9 cellular contexts compared by ENCODE assay signal in the genomic region with DNA sequence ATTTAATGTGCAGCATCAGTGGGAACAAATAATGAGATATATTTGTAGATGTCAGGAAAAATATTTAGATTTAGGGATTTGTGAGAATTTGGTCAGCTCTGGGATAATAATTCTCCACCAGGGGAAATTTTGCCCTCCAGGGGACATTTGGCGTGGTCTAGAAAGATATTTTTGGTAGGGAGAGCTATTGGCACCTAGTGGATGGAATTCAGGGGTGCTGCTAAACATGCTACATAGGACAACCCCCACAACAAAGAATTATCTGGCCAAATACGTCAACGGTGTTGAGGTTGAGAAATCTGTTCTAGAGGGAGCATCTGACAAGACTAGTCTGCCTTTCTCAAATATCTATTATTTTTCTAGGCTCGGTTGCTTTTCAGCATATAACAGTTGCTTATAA. TPM values are rescaled to one million over a fixed set of nuclear protein-coding genes. Genes with fewer than 3 reads are reported as not detected.
A peak's percentile ranks its signal among the peaks of the same experiment; 100 is the strongest.
DNase-seq lines count a peak whose midpoint lies in the region; ATAC-seq, FAIRE-seq and TF ChIP-seq lines count a peak whose summit lies in the region.
"Had no signal": no experiment of that assay in that cellular context is flagged by ENCODE, and none has a peak within 500 bp of the region (broad histone marks: within the 10 kb centered on the region; RNA-seq: fewer than 3 reads in every experiment).

No MANE protein-coding gene starts in this region.

- no peaks in the 10 kb centered on the region for H3K9me3 Mint-ChIP-seq in astrocyte (ENCODE audit: unreplicated experiment)
- no peaks in the 10 kb centered on the region for H3K9me3 Mint-ChIP-seq in activated CD8-positive, alpha-beta memory T cell treated with anti-CD3 and anti-CD28 coated beads, Interleukin-2, amount 10 ng/mL, durations not matched to agents 7 days and 5 days (ENCODE audit: low read depth)
- H3K9me3 Mint-ChIP-seq: activated naive CD4-positive, alpha-beta T cell treated with anti-CD3 and anti-CD28 coated beads, Interleukin-2, amount 50 U/mL, for 24 hours had no signal

- no peak overlapping the region for H3K27ac Mint-ChIP-seq in astrocyte (ENCODE audit: unreplicated experiment)
- no peak overlapping the region for H3K27ac Mint-ChIP-seq in activated CD8-positive, alpha-beta memory T cell treated with anti-CD3 and anti-CD28 coated beads, Interleukin-2, amount 10 ng/mL, durations not matched to agents 7 days and 5 days

- no peak overlapping the region for H3K9ac ChIP-seq in astrocyte (ENCODE audit: low read length)

- DNase-seq in AG09309 (ENCODE audit: low read depth) (no peak), H7 (peak; percentile 54), astrocyte (ENCODE audit: low read depth) (peak; percentile 35), right lobe of liver (peak in 1 of 3 donors; percentile 44), NCI-H2029 treated with DMSO at 0.1 percent for 48 hours (lab: John Stamatoyannopoulos, UW) (no peak), T-helper 2 cell (no peak)
- DNase-seq in activated CD8-positive, alpha-beta memory T cell treated with anti-CD3 and anti-CD28 coated beads, Interleukin-2, amount 10 ng/mL, durations not matched to agents 7 days and 5 days = no peak

- H3K36me3 ChIP-seq in H7 (replicated peaks; ENCODE audit: control insufficient read depth, insufficient read depth, low read length) (no peaks in the 10 kb centered on the region), astrocyte (ENCODE audit: insufficient read depth, low read length) (no peaks in the 10 kb centered on the region), right lobe of liver (no peaks in the 10 kb centered on the region)

- 36% methylated on average over 4 of the region's 4 CpGs for WGBS in right lobe of liver (ENCODE audit: insufficient coverage, low coverage, low lambda C conversion rate, missing lambda C conversion rate)

- H3K36me3 Mint-ChIP-seq in astrocyte (ENCODE audit: low read depth, unreplicated experiment) = peaks cover 2% of the 10 kb centered on the region
- peaks cover 2% of the 10 kb centered on the region for H3K36me3 Mint-ChIP-seq in activated CD8-positive, alpha-beta memory T cell treated with anti-CD3 and anti-CD28 coated beads, Interleukin-2, amount 10 ng/mL, durations not matched to agents 7 days and 5 days
- H3K36me3 Mint-ChIP-seq: activated naive CD4-positive, alpha-beta T cell treated with anti-CD3 and anti-CD28 coated beads, Interleukin-2, amount 50 U/mL, for 24 hours had no signal

- TF ChIP-seq CTCF in AG09309 (IDR thresholded peaks at IDR 0.05; ENCODE audit: control insufficient read depth, insufficient read depth, low read depth, low read length, missing control alignments) = peak; percentile 55
- peak; percentile 51 for TF ChIP-seq CTCF in astrocyte (IDR thresholded peaks at IDR 0.05; ENCODE audit: insufficient read depth, low read depth, low read length)
- TF ChIP-seq CTCF in right lobe of liver (IDR thresholded peaks at IDR 0.05) = peak in 3 of 4 donors; percentile 23 to 63 (median 30)

- H3K4me1 ChIP-seq in astrocyte (ENCODE audit: insufficient read depth, low read length) (peaks cover 7% of the 10 kb centered on the region), right lobe of liver (peaks cover 0 to 28% (median 6%) of the 10 kb centered on the region in 4 donors)

- TF ChIP-seq POLR2A in right lobe of liver (IDR thresholded peaks at IDR 0.05) = no peak

- no peak overlapping the region for H3K4me3 ChIP-seq in AG09309 (ENCODE audit: control insufficient read depth, low read depth, low read length)
- no peak overlapping the region for H3K4me3 ChIP-seq in H7 (ENCODE audit: insufficient read depth, low read depth, low read length)
- H3K4me3 ChIP-seq in astrocyte (ENCODE audit: insufficient read depth, low read depth, low read length) = no peak overlapping the region
- H3K4me3 ChIP-seq in right lobe of liver = no peak overlapping the region

- H4K20me1 ChIP-seq in astrocyte (ENCODE audit: insufficient read depth, low read length) = peaks cover 18% of the 10 kb centered on the region

- ATAC-seq in right lobe of liver = no peak
- no peak for ATAC-seq in activated CD8-positive, alpha-beta memory T cell treated with anti-CD3 and anti-CD28 coated beads, Interleukin-2, amount 10 ng/mL, durations not matched to agents 7 days and 5 days
- ATAC-seq in GM21786 (IDR thresholded peaks at IDR 0.05; ENCODE audit: unreplicated experiment) = no peak

- H3K27me3 ChIP-seq in H7 (ENCODE audit: control insufficient read depth, insufficient read depth, low read length) (no peaks in the 10 kb centered on the region), astrocyte (ENCODE audit: insufficient read depth, low read length) (no peaks in the 10 kb centered on the region), right lobe of liver (no peaks in the 10 kb centered on the region)

- CTCF ChIA-PET in activated CD8-positive, alpha-beta memory T cell treated with anti-CD3 and anti-CD28 coated beads, Interleukin-2, amount 10 ng/mL, durations not matched to agents 7 days and 5 days (lab: Charles Lee) = no interaction called here

- H3K9me3 ChIP-seq in astrocyte (ENCODE audit: insufficient read depth, low read depth, low read length) (no peaks in the 10 kb centered on the region), right lobe of liver (no peaks in the 10 kb centered on the region)

- H3K4me2 ChIP-seq in astrocyte (ENCODE audit: low read length) = no peak overlapping the region

- no peak for FAIRE-seq in astrocyte (lab: Jason Lieb, UNC)

- H3K27me3 Mint-ChIP-seq in astrocyte (ENCODE audit: low read depth, unreplicated experiment) = no peaks in the 10 kb centered on the region
- no peaks in the 10 kb centered on the region for H3K27me3 Mint-ChIP-seq in activated CD8-positive, alpha-beta memory T cell treated with anti-CD3 and anti-CD28 coated beads, Interleukin-2, amount 10 ng/mL, durations not matched to agents 7 days and 5 days
- H3K27me3 Mint-ChIP-seq: activated naive CD4-positive, alpha-beta T cell treated with anti-CD3 and anti-CD28 coated beads, Interleukin-2, amount 50 U/mL, for 24 hours had no signal

- H3K27ac ChIP-seq in astrocyte (ENCODE audit: low read depth, low read length) (no peak overlapping the region), right lobe of liver (no peak overlapping the region)

- peaks cover 14% of the 10 kb centered on the region for H3K4me1 Mint-ChIP-seq in astrocyte (ENCODE audit: low read depth, unreplicated experiment)
- peaks cover 24% of the 10 kb centered on the region for H3K4me1 Mint-ChIP-seq in activated CD8-positive, alpha-beta memory T cell treated with anti-CD3 and anti-CD28 coated beads, Interleukin-2, amount 10 ng/mL, durations not matched to agents 7 days and 5 days

- H3K4me3 Mint-ChIP-seq in astrocyte (ENCODE audit: unreplicated experiment) = peak overlapping the region; percentile 62
- H3K4me3 Mint-ChIP-seq in activated CD8-positive, alpha-beta memory T cell treated with anti-CD3 and anti-CD28 coated beads, Interleukin-2, amount 10 ng/mL, durations not matched to agents 7 days and 5 days = no peak overlapping the region
- H3K4me3 Mint-ChIP-seq: activated naive CD4-positive, alpha-beta T cell treated with anti-CD3 and anti-CD28 coated beads, Interleukin-2, amount 50 U/mL, for 24 hours had no signal

- H2AFZ ChIP-seq in astrocyte (ENCODE audit: low read depth, low read length) = no peak overlapping the region

- peaks cover 34% of the 10 kb centered on the region for H3K79me2 ChIP-seq in astrocyte (ENCODE audit: insufficient read depth, low read length)

- intact Hi-C loops in right lobe of liver (cut with DNase I) = no loop called here

RNA-seq across cellular contexts. Expression of a gene that starts 2.1 kb away (rescaled TPM):
- 20.1 and 28.0 TPM in 2 replicates for total RNA-seq in H7 (2014; rRNA removed; shearing (Covaris generic))
- total RNA-seq in astrocyte (58.3 and 62.0 TPM in 2 replicates), right lobe of liver (10 to 100 TPM; 54.2 to 92.5 (median 63.5) TPM)
- total RNA-seq in activated CD8-positive, alpha-beta memory T cell treated with anti-CD3 and anti-CD28 coated beads, Interleukin-2, amount 10 ng/mL, durations not matched to agents 7 days and 5 days = 10 to 100 TPM; 38.3 to 46.2 TPM

RNA-seq across cellular contexts. Expression of a gene that starts 2.5 kb away (rescaled TPM):
- 27.8 and 32.7 TPM in 2 replicates for total RNA-seq in H7 (2014; rRNA removed; shearing (Covaris generic))
- 45.9 and 50.0 TPM in 2 replicates for total RNA-seq in astrocyte
- total RNA-seq in right lobe of liver = 10 to 100 TPM; 16.2 to 22.4 (median 19.9) TPM
- 10 to 100 TPM; 46.6 to 50.6 TPM for total RNA-seq in activated CD8-positive, alpha-beta memory T cell treated with anti-CD3 and anti-CD28 coated beads, Interleukin-2, amount 10 ng/mL, durations not matched to agents 7 days and 5 days

Comparison
In these comparisons a context has a peak if more than half of its experiments do, and no peak if none do; other contexts are left out.
1. DNase-seq: peak in H7 (single experiment) and astrocyte (single experiment); none in AG09309 (single experiment), NCI-H2029 treated with DMSO at 0.1 percent for 48 hours (single experiment), activated CD8-positive, alpha-beta memory T cell treated with anti-CD3 and anti-CD28 coated beads, Interleukin-2, amount 10 ng/mL, durations not matched to agents 7 days and 5 days (single experiment) and T-helper 2 cell (0 of 5).
2. Peak in every context shown above with its lines, with median percentiles within 50 percentile points of each other: CTCF ChIP-seq.